ENCODE assay signal across 20 cellular contexts in genomic region chr12:106288134-106288509, GRCh38. TPM values are rescaled to one million over a fixed set of nuclear protein-coding genes. Genes with fewer than 3 reads are reported as not detected.
DNase-seq lines count a peak whose midpoint lies in the region; ATAC-seq and TF ChIP-seq lines count a peak whose summit lies in the region.
"Had no signal": no experiment of that assay in that cellular context is flagged by ENCODE, and none has a peak within 500 bp of the region (broad histone marks: within the 10 kb centered on the region; RNA-seq: fewer than 3 reads in every experiment).

No MANE protein-coding gene starts in this region.

- H3K4me3 ChIP-seq in HCT116 (replicated peaks in 1 of 2; ENCODE audit: low read depth in 1 of 2, low read length in 2 of 2), result no peak overlapping the region
- H3K4me3 ChIP-seq in mesodermal cell (ENCODE audit: extremely low read depth, insufficient read depth, low read length, poor library complexity, severe bottlenecking), result no peak overlapping the region
- H3K4me3 ChIP-seq in transverse colon, result no peak overlapping the region
- H3K4me3 ChIP-seq: GM23338, lung, upper lobe of left lung had no signal

- CTCF ChIA-PET in activated CD4-positive, alpha-beta T cell treated with anti-CD3 and anti-CD28 coated beads for 36 hours (lab: Charles Lee), result no interaction called here
- CTCF ChIA-PET in HCT116 (lab: Charles Lee), result no interaction called here

- H3K9ac ChIP-seq in HCT116 (ENCODE audit: low read length), result no peak overlapping the region

- BruUV-seq in HCT116 (replicated peaks; lab: Mats Ljungman, UMichigan), result TSS peak; percentile 95

- DNase-seq in activated CD4-positive, alpha-beta T cell treated with anti-CD3 and anti-CD28 coated beads for 36 hours, result no peak
- no peak for DNase-seq in activated CD4-positive, alpha-beta T cell treated with anti-CD3 and anti-CD28 coated beads, Interleukin-2, amount 50 U/mL, for 4 hours
- DNase-seq in HCT116 (ENCODE audit: low read depth, low spot score) (no peak), NCI-H2196 (lab: John Stamatoyannopoulos, UW; ENCODE audit: unreplicated experiment) (no peak), transverse colon (no peak)
- DNase-seq: activated B cell treated with CpG ODN at 0.5 μM for 24 hours; caudate nucleus; CD8-positive, alpha-beta memory T cell; GF-D8; KG1; upper lobe of left lung had no signal

- no peaks in the 10 kb centered on the region for H3K9me3 ChIP-seq in HCT116 (ENCODE audit: control insufficient read depth in 1 of 2, insufficient read depth in 1 of 2, low read depth in 1 of 2, low read length in 2 of 2)
- H3K9me3 ChIP-seq in mesodermal cell (ENCODE audit: control insufficient read depth, low read length), result no peaks in the 10 kb centered on the region
- no peaks in the 10 kb centered on the region for H3K9me3 ChIP-seq in transverse colon
- H3K9me3 ChIP-seq: upper lobe of left lung had no signal

- H2AFZ ChIP-seq in HCT116 (ENCODE audit: low read depth, low read length, poor library complexity, severe bottlenecking), result peak overlapping the region; percentile 10

- H3K36me3 ChIP-seq in HCT116 (ENCODE audit: control insufficient read depth in 1 of 2, insufficient read depth in 2 of 2, low read length in 2 of 2) (no peaks in the 10 kb centered on the region), mesodermal cell (ENCODE audit: control insufficient read depth, insufficient read depth, low read length) (no peaks in the 10 kb centered on the region), transverse colon (no peaks in the 10 kb centered on the region)
- H3K36me3 ChIP-seq: upper lobe of left lung had no signal

- H3K27ac ChIP-seq in HCT116 (ENCODE audit: low read depth, low read length) (no peak overlapping the region), mesodermal cell (ENCODE audit: low read depth, low read length, severe bottlenecking) (peak overlapping the region; percentile 81), transverse colon (peak overlapping the region in 1 of 4 donors; percentile 4)
- H3K27ac ChIP-seq: 22Rv1, upper lobe of left lung had no signal

- in situ Hi-C loops in transverse colon (cut with MboI; ENCODE audit: low pct_ligation_motif_present in 1 of 4, low pct_unique_long_range_greater_than_20kb in 1 of 4, low sequenced_read_pairs in 3 of 4), result no loop called here

- H3K9me2 ChIP-seq in HCT116 (ENCODE audit: insufficient read depth), result no peaks in the 10 kb centered on the region

- peak overlapping the region; percentile 92 for H3K27ac Mint-ChIP-seq in activated CD4-positive, alpha-beta T cell treated with anti-CD3 and anti-CD28 coated beads for 36 hours
- H3K27ac Mint-ChIP-seq in activated naive CD8-positive, alpha-beta T cell, result peak overlapping the region; percentile 54
- H3K27ac Mint-ChIP-seq: CD8-positive, alpha-beta memory T cell; dendritic cell treated with granulocyte-macrophage colony-stimulating factor and Interleukin-4, amounts not matched to agents 40 ng/mL and 50 ng/mL, for 4 days; GM23338 had no signal

- POLR2A ChIA-PET in activated CD4-positive, alpha-beta T cell treated with anti-CD3 and anti-CD28 coated beads for 36 hours (lab: Charles Lee), result no interaction called here
- POLR2A ChIA-PET in HCT116 (lab: Charles Lee), result no interaction called here

- H3K27me3 ChIP-seq in HCT116 (ENCODE audit: insufficient read depth, low read length), result no peaks in the 10 kb centered on the region
- H3K27me3 ChIP-seq in transverse colon, result no peaks in the 10 kb centered on the region
- H3K27me3 ChIP-seq: upper lobe of left lung had no signal

- no peaks in the 10 kb centered on the region for H4K20me1 ChIP-seq in HCT116 (ENCODE audit: insufficient read depth)

- H3K36me3 Mint-ChIP-seq in activated CD4-positive, alpha-beta T cell treated with anti-CD3 and anti-CD28 coated beads for 36 hours (ENCODE audit: low read depth), result no peaks in the 10 kb centered on the region
- no peaks in the 10 kb centered on the region for H3K36me3 Mint-ChIP-seq in activated naive CD8-positive, alpha-beta T cell
- H3K36me3 Mint-ChIP-seq: CD8-positive, alpha-beta memory T cell had no signal

- H3K4me2 ChIP-seq in HCT116 (ENCODE audit: low read length), result peak overlapping the region; percentile 37; the same call in 1 of the 2 replicates
- H3K4me2 ChIP-seq: GM23338 had no signal

- intact Hi-C loops in activated CD4-positive, alpha-beta T cell treated with anti-CD3 and anti-CD28 coated beads for 36 hours (cut with DNase I, micrococcal nuclease), result loop anchor here in 1 of 2 experiments (1.0 kb wide), 1 partner anchor 13 kb away; no protein-coding TSS in a partner anchor
- intact Hi-C loops in HCT116 (cut with micrococcal nuclease), result no loop called here
- intact Hi-C loops in transverse colon (cut with DNase I; ENCODE audit: low total_unique reads), result no loop called here

- peak; percentile 7 for ATAC-seq in activated CD4-positive, alpha-beta T cell treated with anti-CD3 and anti-CD28 coated beads for 36 hours
- ATAC-seq in HCT116 (peak; percentile 37; the same call in 1 of the 2 replicates), GM21390 (IDR thresholded peaks at IDR 0.05; ENCODE audit: unreplicated experiment) (no peak)
- ATAC-seq: GM23338, sciatic nerve had no signal

- RAD21 ChIA-PET in HCT116 (lab: Charles Lee; ENCODE audit: low non-redundant PET in 1 of 2, low total read pairs in 2 of 2, uncharacterized antibody in 2 of 2, unreplicated experiment in 2 of 2), result no interaction called here

- no peak for TF ChIP-seq POLR2A in HCT116 (IDR thresholded peaks at IDR 0.05; ENCODE audit: borderline replicate concordance, extremely low read depth, insufficient read depth, insufficient read length)
- TF ChIP-seq POLR2A in transverse colon (IDR thresholded peaks at IDR 0.05), result no peak

- TF ChIP-seq RAD21 in HCT116 (IDR thresholded peaks at IDR 0.05; ENCODE audit: low read depth), result no peak

- no peak for TF ChIP-seq EP300 in transverse colon (IDR thresholded peaks at IDR 0.05; ENCODE audit: low read depth)

- no peaks in the 10 kb centered on the region for H3K9me3 Mint-ChIP-seq in activated CD4-positive, alpha-beta T cell treated with anti-CD3 and anti-CD28 coated beads for 36 hours (ENCODE audit: low read depth)
- no peaks in the 10 kb centered on the region for H3K9me3 Mint-ChIP-seq in activated naive CD8-positive, alpha-beta T cell (ENCODE audit: low read depth)
- H3K9me3 Mint-ChIP-seq: activated B cell treated with CpG ODN at 0.5 μM for 24 hours; CD8-positive, alpha-beta memory T cell; dendritic cell treated with granulocyte-macrophage colony-stimulating factor and Interleukin-4, amounts not matched to agents 40 ng/mL and 50 ng/mL, for 4 days; GM23338 had no signal

- TF ChIP-seq CTCF in HCT116 (IDR thresholded peaks at IDR 0.05 in 2 of 3, conservative IDR thresholded peaks at IDR 0.05 in 1 of 3; ENCODE audit: borderline replicate concordance in 1 of 3, insufficient read depth in 1 of 3, low read depth in 2 of 3, low read length in 2 of 3) (no peak), transverse colon (IDR thresholded peaks at IDR 0.05) (no peak)

- 88% methylated on average over 1 of the region's 1 CpG; no CpG with 5 or more reads in 1 of the 2 experiments for WGBS in mesodermal cell (ENCODE audit: insufficient coverage in 2 of 2), 2 experiments
- 94 to 100% methylated on average over 1 of the region's 1 CpG for WGBS in transverse colon (ENCODE audit: low coverage in 1 of 2), 2 donors

- no peak overlapping the region for H3K4me3 Mint-ChIP-seq in activated CD4-positive, alpha-beta T cell treated with anti-CD3 and anti-CD28 coated beads for 36 hours
- peak overlapping the region; percentile 32 for H3K4me3 Mint-ChIP-seq in activated naive CD8-positive, alpha-beta T cell
- H3K4me3 Mint-ChIP-seq: activated B cell treated with CpG ODN at 0.5 μM for 24 hours; CD8-positive, alpha-beta memory T cell; dendritic cell treated with granulocyte-macrophage colony-stimulating factor and Interleukin-4, amounts not matched to agents 40 ng/mL and 50 ng/mL, for 4 days; GM23338; neural crest cell had no signal

- H3K79me2 ChIP-seq in HCT116 (ENCODE audit: insufficient read depth, low read length), result no peaks in the 10 kb centered on the region

- peaks cover 26% of the 10 kb centered on the region for H3K4me1 Mint-ChIP-seq in activated CD4-positive, alpha-beta T cell treated with anti-CD3 and anti-CD28 coated beads for 36 hours
- H3K4me1 Mint-ChIP-seq in activated naive CD8-positive, alpha-beta T cell (ENCODE audit: low read depth), result peaks cover 25% of the 10 kb centered on the region
- H3K4me1 Mint-ChIP-seq: CD8-positive, alpha-beta memory T cell; GM23338; neural crest cell had no signal

- H3K4me1 ChIP-seq in HCT116 (ENCODE audit: control insufficient read depth in 1 of 2, insufficient read depth in 2 of 2, low read length in 2 of 2) (peaks cover 7 to 17% of the 10 kb centered on the region in 2 experiments), mesodermal cell (ENCODE audit: control insufficient read depth, insufficient read depth, low read length, poor library complexity, severe bottlenecking) (peaks cover 6% of the 10 kb centered on the region), transverse colon (peaks cover 0 to 22% (median 11%) of the 10 kb centered on the region in 4 donors)

- H3K27me3 Mint-ChIP-seq in activated CD4-positive, alpha-beta T cell treated with anti-CD3 and anti-CD28 coated beads for 36 hours, result peaks cover 1% of the 10 kb centered on the region
- H3K27me3 Mint-ChIP-seq in activated naive CD8-positive, alpha-beta T cell, result no peaks in the 10 kb centered on the region

TF ChIP-seq in HCT116, 20 proteins besides CTCF, POLR2A, EP300 and RAD21 (continues in another document):
- TF ChIP-seq SRF (IDR thresholded peaks at IDR 0.05; ENCODE audit: low read depth) (no peak), ELF1 (IDR thresholded peaks at IDR 0.05; ENCODE audit: borderline replicate concordance, low read depth) (no peak), SIN3A (IDR thresholded peaks at IDR 0.05; ENCODE audit: low read depth) (no peak), EGR1 (IDR thresholded peaks at IDR 0.05; ENCODE audit: low read depth) (no peak)

RNA-seq across cellular contexts. Expression of gene TCP11L2, which starts 14.4 kb away (rescaled TPM):
- total RNA-seq in activated CD4-positive, alpha-beta T cell treated with anti-CD3 and anti-CD28 coated beads for 36 hours, result 10 to 100 TPM in 1 of 2 experiments, 1 to 10 TPM in 1; 8.6 to 11.8 TPM
- total RNA-seq in HCT116 (2021; ENCODE audit: unreplicated experiment), result 14.4 TPM
- 7.5 and 7.7 TPM in 2 replicates for polyA plus RNA-seq in HCT116 (2012)
- 12.3 TPM for polyA plus RNA-seq in mesodermal cell (2013, experiment 1 of 2)
- polyA plus RNA-seq in mesodermal cell (2013, experiment 2 of 2), result 13.3 TPM
- total RNA-seq in transverse colon, result 10 to 100 TPM in 3 of 4 donors, 1 to 10 TPM in 1; 8.0 to 47.8 (median 41.7) TPM

RNA-seq across cellular contexts. Expression of gene CKAP4, which starts 40.3 kb away (rescaled TPM):
- 10 to 100 TPM; 13.7 to 15.6 TPM for total RNA-seq in activated CD4-positive, alpha-beta T cell treated with anti-CD3 and anti-CD28 coated beads for 36 hours
- total RNA-seq in HCT116 (2021; ENCODE audit: unreplicated experiment) (45.9 TPM), transverse colon (10 to 100 TPM; 30.6 to 41.4 (median 36.2) TPM)
- 32.4 and 35.4 TPM in 2 replicates for polyA plus RNA-seq in HCT116 (2012)
- polyA plus RNA-seq in mesodermal cell (2013, experiment 1 of 2), result 278 TPM
- 250 TPM for polyA plus RNA-seq in mesodermal cell (2013, experiment 2 of 2)
